ENCODE assay signal across 7 cellular contexts in genomic region chr19:38849147-38849745, GRCh38.
DNase-seq lines count a peak whose midpoint lies in the region; ATAC-seq and TF ChIP-seq lines count a peak whose summit lies in the region.

No MANE protein-coding gene starts in this region.

- peak; percentile 22 for ATAC-seq in GM18519 (IDR thresholded peaks at IDR 0.05; ENCODE audit: low FRiP score, unreplicated experiment)
- peak; percentile 17 for ATAC-seq in HG03460 (IDR thresholded peaks at IDR 0.05; ENCODE audit: unreplicated experiment)

- peak overlapping the region; percentile 73 for H3K4me3 ChIP-seq in choroid plexus epithelial cell (ENCODE audit: low read depth, low read length)

- no peak for TF ChIP-seq CTCF in choroid plexus epithelial cell (conservative IDR thresholded peaks at IDR 0.05; ENCODE audit: low read depth, low read length)

- DNase-seq in NCI-H524 treated with DMSO at 0.1 percent for 48 hours (lab: John Stamatoyannopoulos, UW): peak; percentile 82
- peak; percentile 98 to 99 for DNase-seq in activated CD4-positive, alpha-beta T cell treated with anti-CD3 and anti-CD28 coated beads for 4 hours
- peak; percentile 96 for DNase-seq in choroid plexus epithelial cell (ENCODE audit: low read depth)
- peak; percentile 97 for DNase-seq in kidney tubule cell (ENCODE audit: low spot score)
- peak; percentile 97 for DNase-seq in stimulated activated CD4-positive, alpha-beta T cell treated with anti-CD3 and anti-CD28 coated beads, Interleukin-15, amount 100 ng/mL, for 48 hours (ENCODE audit: low read depth in 2 of 2)

Comparison
In these comparisons a context has a peak if more than half of its experiments do, and no peak if none do; other contexts are left out.
1. Peak in every context shown above with its lines: DNase-seq, ATAC-seq and H3K4me3 ChIP-seq.